8 cellular contexts compared by ENCODE assay signal in genomic region chr7:77537136-77537594, GRCh38. TPM values are rescaled to one million over a fixed set of nuclear protein-coding genes. Genes with fewer than 3 reads are reported as not detected.
DNase-seq lines count a peak whose midpoint lies in the region; ATAC-seq, FAIRE-seq and TF ChIP-seq lines count a peak whose summit lies in the region.

Gene PTPN12 (plus strand): TSS chr7:77537295. CDS start chr7:77537547, 252 bp downstream.

- H3K27ac ChIP-seq in H9 (ENCODE audit: insufficient read length, low read depth, low read length) = peak within 1 kb of the TSS; percentile 84
- H3K27ac ChIP-seq in K562 (ENCODE audit: extremely low read depth, low read depth, low read length) = peak within 1 kb of the TSS; percentile 94
- peak within 1 kb of the TSS; percentile 70 for H3K27ac ChIP-seq in iPS-18a (ENCODE audit: low read length)

- no peak within 1 kb of the TSS for H2BK120ac ChIP-seq in H9 (ENCODE audit: low read depth, low read length, poor library complexity, severe bottlenecking)

- no peak within 1 kb of the TSS for H4K5ac ChIP-seq in H9 (ENCODE audit: insufficient read length, low read depth, low read length)

- H3K14ac ChIP-seq in H9 (ENCODE audit: insufficient read depth, low read length) = peak within 1 kb of the TSS; percentile 93

- peaks cover 22 to 35% of the 10 kb centered on the region in 2 experiments for H3K4me1 Mint-ChIP-seq in H9

- H3K4ac ChIP-seq in H9 (ENCODE audit: low read depth, low read length) = no peak within 1 kb of the TSS

- H3T11ph ChIP-seq in H9 (ENCODE audit: low read length) = no peak within 1 kb of the TSS

- H2AK5ac ChIP-seq in H9 (ENCODE audit: insufficient read length, low read length) = no peak within 1 kb of the TSS

- H2BK12ac ChIP-seq in H9 (ENCODE audit: insufficient read length, low read depth, low read length) = no peak within 1 kb of the TSS

- H3K23ac ChIP-seq in H9 (ENCODE audit: insufficient read length, low read depth, low read length) = peak within 1 kb of the TSS; percentile 36

- H4K91ac ChIP-seq in H9 (ENCODE audit: insufficient read length, low read depth, low read length) = no peak within 1 kb of the TSS

- H2BK5ac ChIP-seq in H9 (ENCODE audit: insufficient read length, low read length) = no peak within 1 kb of the TSS

- WGBS in H9 (ENCODE audit: extremely low coverage, insufficient read length, low lambda C conversion rate) = no CpG with 5 or more reads among the region's 47 CpGs
- no CpG with 5 or more reads among the region's 47 CpGs for WGBS in K562 (ENCODE audit: insufficient coverage, low coverage, missing lambda C conversion rate)

- in situ Hi-C loops in K562 (cut with MboI) = no loop called here

- no peak for TF ChIP-seq RAD21 in K562 (CRISPR knock-in tag; conservative IDR thresholded peaks at IDR 0.05 in 1 of 2, IDR thresholded peaks at IDR 0.05 in 1 of 2)

- TF ChIP-seq POLR2A in K562 (conservative IDR thresholded peaks at IDR 0.05) (no peak), GM12891 (IDR thresholded peaks at IDR 0.05; ENCODE audit: low read depth, low read length) (no peak)

- H3K4me2 ChIP-seq in H9 (ENCODE audit: insufficient read depth, insufficient read length, low read length) (peak within 1 kb of the TSS; percentile 91), K562 (ENCODE audit: insufficient read depth, low read length) (peak within 1 kb of the TSS; percentile 98), skeletal muscle satellite cell (ENCODE audit: low read length) (peak within 1 kb of the TSS; percentile 98)

- TF ChIP-seq CTCF in H9 (conservative IDR thresholded peaks at IDR 0.05) (no peak), K562 (IDR thresholded peaks at IDR 0.05 in 2 of 3, conservative IDR thresholded peaks at IDR 0.05 in 1 of 3; ENCODE audit: insufficient read depth in 2 of 3, low read depth in 1 of 3, low read length in 3 of 3) (no peak)

- H3K9me1 ChIP-seq in K562 (ENCODE audit: control insufficient read depth, insufficient read depth, low read length) = no peaks in the 10 kb centered on the region

- H3K27me3 ChIP-seq in H9 (ENCODE audit: insufficient read depth, low read length) (no peaks in the 10 kb centered on the region), K562 (ENCODE audit: control insufficient read depth in 2 of 2, insufficient read depth in 2 of 2, low read length in 2 of 2) (no peaks in the 10 kb centered on the region), iPS-18a (ENCODE audit: control insufficient read depth, insufficient read depth, low read length) (no peaks in the 10 kb centered on the region), skeletal muscle satellite cell (ENCODE audit: control insufficient read depth, insufficient read depth, low read length) (no peaks in the 10 kb centered on the region)

- intact Hi-C loops in K562 (cut with micrococcal nuclease) = loop anchor here (5.0 kb wide), 2 partner anchors 115 to 160 kb away; partner anchors contain the start of gene RSBN1L

- no peak for DNase-seq in H9
- peak; percentile 84 for DNase-seq in NCI-H1092 (lab: John Stamatoyannopoulos, UW)
- no peak for DNase-seq in K562 (ENCODE audit: extremely low read depth in 1 of 4, low spot score in 3 of 4)
- DNase-seq in GM12891 (ENCODE audit: insufficient read length, low spot score) = no peak

- H2BK20ac ChIP-seq in H9 (ENCODE audit: low read depth, low read length, poor library complexity, severe bottlenecking) = no peak within 1 kb of the TSS

- POLR2A ChIA-PET in K562 (lab: Yijun Ruan, JAX) = interaction anchor here (0.6 to 1.1 kb wide), 6 partner anchors 14 to 157 kb away, joined by 3 to 6 read pairs (median 4); no protein-coding TSS in a partner anchor

- peak within 1 kb of the TSS; percentile 97 to 99 for H3K4me3 Mint-ChIP-seq in H9

- peaks cover 6% of the 10 kb centered on the region for H3K23me2 ChIP-seq in H9 (ENCODE audit: insufficient read length, low read depth, low read length, poor library complexity, severe bottlenecking)

- no peak within 1 kb of the TSS for H2BK15ac ChIP-seq in H9 (ENCODE audit: low read depth, low read length)

- peak within 1 kb of the TSS; percentile 14 for H3K56ac ChIP-seq in H9 (ENCODE audit: insufficient read length, low read depth, low read length)

- no peaks in the 10 kb centered on the region for H4K20me1 ChIP-seq in H9 (ENCODE audit: control insufficient read depth, insufficient read depth, insufficient read length)
- H4K20me1 ChIP-seq in K562 (replicated peaks; ENCODE audit: control insufficient read depth, insufficient read depth, low read length) = peaks cover 10% of the 10 kb centered on the region

- H3K9ac ChIP-seq in H9 (ENCODE audit: extremely low read depth, insufficient read length, low read length) (peak within 1 kb of the TSS; percentile 93), K562 (ENCODE audit: insufficient read depth in 1 of 2, low read depth in 2 of 2, low read length in 2 of 2) (peak within 1 kb of the TSS; percentile 93 to 96), iPS-18a (ENCODE audit: low read length) (peak within 1 kb of the TSS; percentile 81), skeletal muscle satellite cell (ENCODE audit: low read depth, low read length) (peak within 1 kb of the TSS; percentile 98)

- FAIRE-seq in K562 (lab: Jason Lieb, UNC) (no peak), GM12891 (lab: Jason Lieb, UNC) (no peak)

- peaks cover 3% of the 10 kb centered on the region for H3K79me1 ChIP-seq in H9 (ENCODE audit: insufficient read depth, low read depth, low read length, poor library complexity, severe bottlenecking)

- BruUV-seq in K562 (replicated peaks; lab: Mats Ljungman, UMichigan) = no TSS peak

- no peak within 1 kb of the TSS for H2AFZ ChIP-seq in H9 (ENCODE audit: low read length)
- H2AFZ ChIP-seq in K562 (ENCODE audit: low read depth, low read length) = peak within 1 kb of the TSS; percentile 94

- H3K36me3 Mint-ChIP-seq in H9 (ENCODE audit: insufficient read depth in 1 of 3, low read depth in 3 of 3) = peaks cover 13 to 17% (median 14%) of the 10 kb centered on the region in 3 experiments

- no peak for TF ChIP-seq EP300 in K562 (IDR thresholded peaks at IDR 0.05; ENCODE audit: low read length)

- H3K79me2 ChIP-seq in H9 (ENCODE audit: insufficient read depth, low read length) (peaks cover 26% of the 10 kb centered on the region; the same call in 1 of the 2 replicates), K562 (ENCODE audit: control insufficient read depth, insufficient read depth, low read length) (peaks cover 58% of the 10 kb centered on the region)

- H3K27me3 Mint-ChIP-seq in H9 (ENCODE audit: low read depth) = no peaks in the 10 kb centered on the region

- CTCF ChIA-PET in K562 (lab: Yijun Ruan, JAX; ENCODE audit: low intra/inter-chr PET ratio) = no interaction called here

- peak within 1 kb of the TSS; percentile 82 for H3K4me3 ChIP-seq in GM08714 (ENCODE audit: low read length)
- peak within 1 kb of the TSS; percentile 80 for H3K4me3 ChIP-seq in K562
- H3K4me3 ChIP-seq in iPS-18a (ENCODE audit: low read length) = peak within 1 kb of the TSS; percentile 85
- H3K4me3 ChIP-seq in skeletal muscle satellite cell (ENCODE audit: low read length) = peak within 1 kb of the TSS; percentile 94

- no peak within 1 kb of the TSS for H4K8ac ChIP-seq in H9 (replicated peaks; ENCODE audit: insufficient read length, low read depth, low read length)

- no peaks in the 10 kb centered on the region; the same call in 2 of the 3 replicates for H3K36me3 ChIP-seq in K562 (ENCODE audit: control insufficient read depth, insufficient read depth, low read length)
- H3K36me3 ChIP-seq in iPS-18a (ENCODE audit: control insufficient read depth, low read depth, low read length) = peaks cover 5% of the 10 kb centered on the region
- H3K36me3 ChIP-seq in skeletal muscle satellite cell (ENCODE audit: insufficient read depth, low read length) = peaks cover 11% of the 10 kb centered on the region

- peak within 1 kb of the TSS; percentile 68 for H3K18ac ChIP-seq in H9 (ENCODE audit: insufficient read length, low read depth, low read length)

- ATAC-seq in K562 (peak; percentile 68), HG03469 (IDR thresholded peaks at IDR 0.05; ENCODE audit: unreplicated experiment) (no peak)

- no peaks in the 10 kb centered on the region for H3K4me1 ChIP-seq in H9 (ENCODE audit: insufficient read depth, low read length)
- peaks cover 16 to 17% of the 10 kb centered on the region in 2 experiments for H3K4me1 ChIP-seq in K562 (replicated peaks in 1 of 2; ENCODE audit: control insufficient read depth in 2 of 2, insufficient read depth in 2 of 2, low read length in 2 of 2)
- H3K4me1 ChIP-seq in iPS-18a (ENCODE audit: control insufficient read depth, low read depth, low read length) = peaks cover 8% of the 10 kb centered on the region
- peaks cover 29% of the 10 kb centered on the region for H3K4me1 ChIP-seq in skeletal muscle satellite cell (ENCODE audit: control insufficient read depth, insufficient read depth, low read length)

- H3K9me3 ChIP-seq in H9 (ENCODE audit: control insufficient read depth, low read depth, low read length) = no peaks in the 10 kb centered on the region
- no peaks in the 10 kb centered on the region for H3K9me3 ChIP-seq in K562 (replicated peaks; ENCODE audit: control insufficient read depth, insufficient read depth, low read depth, low read length)
- H3K9me3 ChIP-seq in iPS-18a (ENCODE audit: control insufficient read depth, low read depth, low read length) = no peaks in the 10 kb centered on the region
- no peaks in the 10 kb centered on the region for H3K9me3 ChIP-seq in skeletal muscle satellite cell (replicated peaks; ENCODE audit: low read length)

- peak within 1 kb of the TSS; percentile 97 to 100 (median 98) for H3K27ac Mint-ChIP-seq in H9

- peaks cover 12 to 13% of the 10 kb centered on the region in 2 experiments for H3K9me3 Mint-ChIP-seq in H9

RNA-seq across cellular contexts. Expression of gene PTPN12, which starts in this region (rescaled TPM):
- total RNA-seq in H9 (2021) = 124 and 128 TPM in 2 replicates
- 44.0 and 164 TPM in 2 replicates for total RNA-seq in K562 (2011; cell fraction: chromatin; rRNA removed; ENCODE audit: low replicate concordance)
- total RNA-seq in K562 (2011; cell fraction: nucleolus; rRNA removed) = 21.3 and 33.6 TPM in 2 replicates
- 65.3 and 97.1 TPM in 2 replicates for total RNA-seq in K562 (2011; cell fraction: nucleoplasm; rRNA removed)
- total RNA-seq in K562 (2014; rRNA removed) = 15.3 and 18.0 TPM in 2 replicates
- total RNA-seq in K562 (2014; rRNA removed; fragmentation: Illumina TruSeq; extraction: Trizol) = 25.5 and 33.6 TPM in 2 replicates
- 26.6 and 28.6 TPM in 2 replicates for total RNA-seq in K562 (2015; rRNA removed; fragmentation: Illumina TruSeq; extraction: Trizol)
- 39.4 and 46.0 TPM in 2 replicates for total RNA-seq in K562 (2021)
- 35.0 and 54.9 TPM in 2 replicates for polyA plus RNA-seq in K562 (2011; rRNA removed)
- polyA plus RNA-seq in K562 (2011; cell fraction: cytosol; rRNA removed) = 16.2 and 17.8 TPM in 2 replicates
- 26.5 and 38.0 TPM in 2 replicates for polyA plus RNA-seq in K562 (2011; cell fraction: nucleus; rRNA removed)
- 41.5 and 61.5 TPM in 2 replicates for polyA plus RNA-seq in K562 (2012)
- 66.1 and 79.8 TPM in 2 replicates for polyA plus RNA-seq in K562 (2014; fragmentation: Illumina TruSeq; extraction: Trizol)
- 10 to 100 TPM; 16.8 to 18.0 TPM for polyA plus RNA-seq in K562 (2014; fragmentation: Nextera tagmentation; extraction: Ambion mirVana)
- 26.7 and 31.7 TPM in 2 replicates for polyA plus RNA-seq in K562 (2014; rRNA removed)
- polyA minus RNA-seq in K562 (2011; rRNA and poly(A)+ RNA removed) = 64.3 and 73.0 TPM in 2 replicates
- polyA minus RNA-seq in K562 (2011; cell fraction: cytosol; rRNA and poly(A)+ RNA removed) = 13.8 and 25.5 TPM in 2 replicates
- polyA minus RNA-seq in K562 (2011; cell fraction: nucleus; rRNA and poly(A)+ RNA removed) = 27.9 and 32.2 TPM in 2 replicates
- total RNA-seq in skeletal muscle satellite cell (2012; rRNA removed) = 41.3 and 42.2 TPM in 2 replicates
- polyA plus RNA-seq in GM12891 (2012; ENCODE audit: low read depth, missing spikeins) = 18.2 TPM
